Comparison of ENCODE assay signal across 1 cellular context in genomic region chr1:155009221-155009711, GRCh38.
TF ChIP-seq lines count a peak whose summit lies in the region.

No MANE protein-coding gene starts in this region.

TF ChIP-seq in GM12878, 131 proteins besides CTCF, POLR2A, EP300 and RAD21:
- TF ChIP-seq BMI1 (IDR thresholded peaks at IDR 0.05; ENCODE audit: borderline replicate concordance) = no peak
- no peak for TF ChIP-seq MTA3 (IDR thresholded peaks at IDR 0.05; ENCODE audit: borderline replicate concordance, low read length)
- TF ChIP-seq, protein P1, sequence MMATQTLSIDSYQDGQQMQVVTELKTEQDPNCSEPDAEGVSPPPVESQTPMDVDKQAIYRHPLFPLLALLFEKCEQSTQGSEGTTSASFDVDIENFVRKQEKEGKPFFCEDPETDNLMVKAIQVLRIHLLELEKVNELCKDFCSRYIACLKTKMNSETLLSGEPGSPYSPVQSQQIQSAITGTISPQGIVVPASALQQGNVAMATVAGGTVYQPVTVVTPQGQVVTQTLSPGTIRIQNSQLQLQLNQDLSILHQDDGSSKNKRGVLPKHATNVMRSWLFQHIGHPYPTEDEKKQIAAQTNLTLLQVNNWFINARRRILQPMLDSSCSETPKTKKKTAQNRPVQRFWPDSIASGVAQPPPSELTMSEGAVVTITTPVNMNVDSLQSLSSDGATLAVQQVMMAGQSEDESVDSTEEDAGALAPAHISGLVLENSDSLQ (IDR thresholded peaks at IDR 0.05) = no peak
